In genomic region chr12:121697093-121697698, GRCh38 we compare ENCODE assay signal across 9 cellular contexts. TPM values are rescaled to one million over a fixed set of nuclear protein-coding genes. Genes with fewer than 3 reads are reported as not detected.
DNase-seq lines count a peak whose midpoint lies in the region; ATAC-seq and TF ChIP-seq lines count a peak whose summit lies in the region.
"Had no signal": no experiment of that assay in that cellular context is flagged by ENCODE, and none has a peak within 500 bp of the region (broad histone marks: within the 10 kb centered on the region; RNA-seq: fewer than 3 reads in every experiment).

No MANE protein-coding gene starts in this region.

- DNase-seq in DMS53 (lab: John Stamatoyannopoulos, UW) (peak; percentile 76), dermis microvascular lymphatic vessel endothelial cell (ENCODE audit: low read depth in 2 of 2) (peak; percentile 48 to 58), naive B cell (peak; percentile 50), GF-D8 (lab: John Stamatoyannopoulos, UW) (no peak)
- DNase-seq in NK-92 treated with Interleukin-12 subunit alpha and Interleukin-12 subunit beta, amount 100 ng/mL, for 24 hours (lab: John Stamatoyannopoulos, UW): no peak

- H3K9ac ChIP-seq in OCI-LY1 (ENCODE audit: low read length): no peak overlapping the region

- no peaks in the 10 kb centered on the region for H3F3A ChIP-seq in OCI-LY1 (ENCODE audit: insufficient read depth, low read length)

- H3K4me2 ChIP-seq in OCI-LY1 (ENCODE audit: low read length): peak overlapping the region; percentile 43; the same call in 1 of the 2 replicates

- no peaks in the 10 kb centered on the region for H3K36me3 ChIP-seq in OCI-LY1 (ENCODE audit: insufficient read depth, low read length)
- H3K36me3 ChIP-seq: SJCRH30 had no signal

- no peaks in the 10 kb centered on the region for H3K9me3 Mint-ChIP-seq in naive B cell

- no peak overlapping the region for H3K4me3 Mint-ChIP-seq in naive B cell

- peaks cover 4% of the 10 kb centered on the region for H3K4me1 ChIP-seq in OCI-LY1 (ENCODE audit: insufficient read depth, low read length, severe bottlenecking)
- H3K4me1 ChIP-seq: SJCRH30 had no signal

- no peak overlapping the region for H2AFZ ChIP-seq in OCI-LY1 (ENCODE audit: low read length)

- H3K9me3 ChIP-seq in OCI-LY1 (ENCODE audit: low read length): no peaks in the 10 kb centered on the region
- H3K9me3 ChIP-seq: SJCRH30 had no signal

- no peaks in the 10 kb centered on the region for H4K20me1 ChIP-seq in OCI-LY1 (ENCODE audit: insufficient read depth, low read length)

- no peaks in the 10 kb centered on the region for H3K36me3 Mint-ChIP-seq in naive B cell

- H3K27me3 Mint-ChIP-seq in naive B cell: no peaks in the 10 kb centered on the region

- no peak overlapping the region for H3K4me3 ChIP-seq in OCI-LY1 (ENCODE audit: low read depth, low read length, poor library complexity, severe bottlenecking)
- H3K4me3 ChIP-seq: SJCRH30 had no signal

- H3K4me1 Mint-ChIP-seq in naive B cell: peaks cover 0 to 4% (median 0%) of the 10 kb centered on the region in 3 donors

- peak overlapping the region in 1 of 6 donors; percentile 49 for H3K27ac Mint-ChIP-seq in naive B cell

- TF ChIP-seq RAD21 in Ishikawa (IDR thresholded peaks at IDR 0.05; ENCODE audit: low read depth): peak; percentile 74

- H3K27ac ChIP-seq in OCI-LY1 (ENCODE audit: low read depth, low read length, poor library complexity, severe bottlenecking): no peak overlapping the region
- H3K27ac ChIP-seq: SJCRH30 had no signal

- H3K79me2 ChIP-seq in OCI-LY1 (ENCODE audit: insufficient read depth, low read length): no peaks in the 10 kb centered on the region

- no peaks in the 10 kb centered on the region for H3K27me3 ChIP-seq in OCI-LY1 (ENCODE audit: insufficient read depth, low read length)
- H3K27me3 ChIP-seq: SJCRH30 had no signal

- peak; percentile 62 for TF ChIP-seq CTCF in OCI-LY1 (IDR thresholded peaks at IDR 0.05; ENCODE audit: low read length)

- no peaks in the 10 kb centered on the region for H3K9me2 ChIP-seq in OCI-LY1 (ENCODE audit: low read depth, low read length)

- ATAC-seq in naive B cell (ENCODE audit: low read depth in 2 of 2) (peak in 1 of 2 donors; percentile 41), HG03571 (IDR thresholded peaks at IDR 0.05; ENCODE audit: unreplicated experiment) (no peak)

- no peak for TF ChIP-seq EP300 in Ishikawa (IDR thresholded peaks at IDR 0.05; ENCODE audit: borderline replicate concordance)

TF ChIP-seq in Ishikawa, 13 proteins besides CTCF, POLR2A, EP300 and RAD21:
- TF ChIP-seq TCF12 (IDR thresholded peaks at IDR 0.05; ENCODE audit: low read depth) (no peak), ZBTB7A (IDR thresholded peaks at IDR 0.05; ENCODE audit: low read depth) (no peak), CEBPB (IDR thresholded peaks at IDR 0.05) (no peak), TAF1 (IDR thresholded peaks at IDR 0.05; ENCODE audit: low read depth) (no peak), REST (IDR thresholded peaks at IDR 0.05; ENCODE audit: low read depth) (no peak), FOXM1 (IDR thresholded peaks at IDR 0.05; ENCODE audit: borderline replicate concordance, low read depth) (no peak), MAX (IDR thresholded peaks at IDR 0.05) (no peak), CREB1 (IDR thresholded peaks at IDR 0.05; ENCODE audit: low read depth) (no peak), NFIC (IDR thresholded peaks at IDR 0.05) (no peak), EGR1 (IDR thresholded peaks at IDR 0.05) (no peak), USF1 (IDR thresholded peaks at IDR 0.05) (no peak), TEAD4 (IDR thresholded peaks at IDR 0.05) (no peak), YY1 (IDR thresholded peaks at IDR 0.05; ENCODE audit: low read depth) (no peak)
TF ChIP-seq in Ishikawa: peak in this region for 0.

RNA-seq across cellular contexts. Expression of gene TMEM120B, which starts 15.4 kb away (rescaled TPM):
- 3.9 and 5.3 TPM in 2 replicates for total RNA-seq in dermis microvascular lymphatic vessel endothelial cell
- polyA plus RNA-seq in naive B cell (ENCODE audit: low read depth in 6 of 6): 1 to 10 TPM in 4 of 6 donors, under 1 TPM in 2; 0.76 to 2.8 (median 1.4) TPM

RNA-seq across cellular contexts. Expression of gene MORN3, which starts 27.7 kb away (rescaled TPM):
- total RNA-seq in dermis microvascular lymphatic vessel endothelial cell: 0.13 and 0.26 TPM in 2 replicates
- under 1 TPM in 5 of 6 donors, not detected in 1; 0.17 to 0.72 (median 0.28) TPM for polyA plus RNA-seq in naive B cell (ENCODE audit: low read depth in 6 of 6)

Comparison
In these comparisons a context has a peak if more than half of its experiments do, and no peak if none do; other contexts are left out.
1. DNase-seq: peak in DMS53 (single experiment), dermis microvascular lymphatic vessel endothelial cell (2 of 2) and naive B cell (single experiment); none in GF-D8 (single experiment) and NK-92 treated with Interleukin-12 subunit alpha and Interleukin-12 subunit beta, amount 100 ng/mL, for 24 hours (single experiment).